ENCODE assay signal across 22 cellular contexts in genomic region chr6:33105916-33106871, GRCh38. TPM values are rescaled to one million over a fixed set of nuclear protein-coding genes. Genes with fewer than 3 reads are reported as not detected.
"Had no signal": no experiment of that assay in that cellular context is flagged by ENCODE, and none has a peak within 500 bp of the region (broad histone marks: within the 10 kb centered on the region; RNA-seq: fewer than 3 reads in every experiment).

No MANE protein-coding gene starts in this region.

- H3K4me3 ChIP-seq: body of pancreas, colonic mucosa, pancreas, right lobe of liver, thoracic aorta, upper lobe of right lung had no signal

- H3K4me1 Mint-ChIP-seq: activated CD4-positive, alpha-beta memory T cell treated with anti-CD3 and anti-CD28 coated beads, Interleukin-2, amount 10 ng/mL, durations not matched to agents 7 days and 5 days; natural killer cell had no signal

- H3K36me3 Mint-ChIP-seq: natural killer cell had no signal

- H3K36me3 ChIP-seq: colonic mucosa, neutrophil, pancreas, right lobe of liver, thoracic aorta, upper lobe of right lung had no signal

- H3K4me1 ChIP-seq: body of pancreas, colonic mucosa, foreskin keratinocyte, pancreas, right lobe of liver, upper lobe of right lung had no signal

- H3K27ac ChIP-seq: body of pancreas, colonic mucosa, foreskin keratinocyte, neutrophil, pancreas, right lobe of liver, thoracic aorta, upper lobe of right lung had no signal

- H3K9me3 ChIP-seq: body of pancreas, colonic mucosa, pancreas, right lobe of liver, thoracic aorta had no signal

- H3K27me3 ChIP-seq: body of pancreas, colonic mucosa, pancreas, right lobe of liver, upper lobe of right lung had no signal

- DNase-seq: activated CD4-positive, alpha-beta memory T cell treated with anti-CD3 and anti-CD28 coated beads, Interleukin-2, amount 10 ng/mL, durations not matched to agents 7 days and 5 days; activated naive CD4-positive, alpha-beta T cell treated with anti-CD3 and anti-CD28 coated beads for 36 hours; activated T-cell treated with anti-CD3 and anti-CD28 coated beads, Interleukin-2, amount 50 U/mL, for 24 hours; central memory CD4-positive, alpha-beta T cell; colonic mucosa; effector CD4-positive, alpha-beta T cell; foreskin keratinocyte; hippocampal formation; left cardiac atrium; mesendoderm; natural killer cell; right lobe of liver; small intestine; stimulated activated CD4-positive, alpha-beta T cell treated with anti-CD3 and anti-CD28 coated beads, Interleukin-15, amount 100 ng/mL, for 24 hours; stimulated activated CD4-positive, alpha-beta T cell treated with anti-CD3 and anti-CD28 coated beads, Interleukin-2, amount 100 ng/mL, for 48 hours; SW 1271; T-helper 2 cell; upper lobe of right lung had no signal

- ATAC-seq: body of pancreas, foreskin keratinocyte, left cardiac atrium, natural killer cell, pancreas, right lobe of liver, upper lobe of right lung had no signal

- H3K27ac Mint-ChIP-seq: activated CD4-positive, alpha-beta memory T cell treated with anti-CD3 and anti-CD28 coated beads, Interleukin-2, amount 10 ng/mL, durations not matched to agents 7 days and 5 days; activated naive CD4-positive, alpha-beta T cell treated with anti-CD3 and anti-CD28 coated beads for 36 hours; activated T-cell treated with anti-CD3 and anti-CD28 coated beads, Interleukin-2, amount 50 U/mL, for 24 hours; natural killer cell had no signal

- H3K4me3 Mint-ChIP-seq: activated CD4-positive, alpha-beta memory T cell treated with anti-CD3 and anti-CD28 coated beads, Interleukin-2, amount 10 ng/mL, durations not matched to agents 7 days and 5 days; activated naive CD4-positive, alpha-beta T cell treated with anti-CD3 and anti-CD28 coated beads for 36 hours; activated T-cell treated with anti-CD3 and anti-CD28 coated beads, Interleukin-2, amount 50 U/mL, for 24 hours; natural killer cell had no signal

RNA-seq across cellular contexts. Expression of gene HLA-DPB1, which starts 30.4 kb away (rescaled TPM):
- polyA plus RNA-seq: foreskin keratinocyte had no signal
